In genomic region chr12:130198663-130199060, GRCh38 we compare ENCODE assay signal across 18 cellular contexts. TPM values are rescaled to one million over a fixed set of nuclear protein-coding genes. Genes with fewer than 3 reads are reported as not detected.
DNase-seq lines count a peak whose midpoint lies in the region; ATAC-seq and TF ChIP-seq lines count a peak whose summit lies in the region.
"Had no signal": no experiment of that assay in that cellular context is flagged by ENCODE, and none has a peak within 500 bp of the region (broad histone marks: within the 10 kb centered on the region; RNA-seq: fewer than 3 reads in every experiment).

No MANE protein-coding gene starts in this region.

- H3K4me1 Mint-ChIP-seq in osteocyte (ENCODE audit: unreplicated experiment) (no peaks in the 10 kb centered on the region), type B pancreatic cell (ENCODE audit: unreplicated experiment) (peaks cover 7% of the 10 kb centered on the region)
- no peaks in the 10 kb centered on the region for H3K4me1 Mint-ChIP-seq in activated CD8-positive, alpha-beta T cell treated with anti-CD3 and anti-CD28 coated beads for 36 hours (ENCODE audit: low read depth)
- H3K4me1 Mint-ChIP-seq: CD4-positive, alpha-beta memory T cell had no signal

- DNase-seq in islet precursor cell: peak; percentile 47
- DNase-seq in osteocyte (ENCODE audit: extremely low spot score, unreplicated experiment): peak; percentile 73
- DNase-seq in type B pancreatic cell (ENCODE audit: extremely low spot score, unreplicated experiment): peak; percentile 16
- no peak for DNase-seq in activated CD8-positive, alpha-beta T cell treated with anti-CD3 and anti-CD28 coated beads for 36 hours
- DNase-seq in stimulated activated CD8-positive, alpha-beta memory T cell treated with anti-CD3 and anti-CD28 coated beads, Interleukin-4, amount 100 ng/mL, for 48 hours: no peak
- DNase-seq: Calu3; CD4-positive, alpha-beta memory T cell; COR-L47; DMS53; DMS79 treated with DMSO at 0.1 percent for 48 hours; GF-D8; GM23248; H7; HCEC 1CT had no signal

- intact Hi-C loops in activated CD8-positive, alpha-beta T cell treated with anti-CD3 and anti-CD28 coated beads for 36 hours (cut with micrococcal nuclease): no loop called here

- H3K9me3 Mint-ChIP-seq in osteocyte (ENCODE audit: unreplicated experiment): peaks cover 17% of the 10 kb centered on the region
- no peaks in the 10 kb centered on the region for H3K9me3 Mint-ChIP-seq in type B pancreatic cell
- no peaks in the 10 kb centered on the region for H3K9me3 Mint-ChIP-seq in activated CD8-positive, alpha-beta T cell treated with anti-CD3 and anti-CD28 coated beads for 36 hours

- no peak for ATAC-seq in GM18858 (IDR thresholded peaks at IDR 0.05; ENCODE audit: unreplicated experiment)
- ATAC-seq in activated CD8-positive, alpha-beta T cell treated with anti-CD3 and anti-CD28 coated beads for 36 hours: no peak

- no peaks in the 10 kb centered on the region for H3K36me3 Mint-ChIP-seq in osteocyte (ENCODE audit: unreplicated experiment)
- H3K36me3 Mint-ChIP-seq in type B pancreatic cell: peaks cover 2% of the 10 kb centered on the region
- no peaks in the 10 kb centered on the region for H3K36me3 Mint-ChIP-seq in activated CD8-positive, alpha-beta T cell treated with anti-CD3 and anti-CD28 coated beads for 36 hours (ENCODE audit: low read depth)
- H3K36me3 Mint-ChIP-seq: CD4-positive, alpha-beta memory T cell had no signal

- TF ChIP-seq CTCF in osteocyte (IDR thresholded peaks at IDR 0.05): no peak
- no peak for TF ChIP-seq CTCF in type B pancreatic cell (conservative IDR thresholded peaks at IDR 0.05)
- TF ChIP-seq CTCF in activated CD8-positive, alpha-beta T cell treated with anti-CD3 and anti-CD28 coated beads for 36 hours (IDR thresholded peaks at IDR 0.05): no peak

- H3K27me3 Mint-ChIP-seq in osteocyte (ENCODE audit: unreplicated experiment) (no peaks in the 10 kb centered on the region), type B pancreatic cell (peaks cover 10% of the 10 kb centered on the region)
- H3K27me3 Mint-ChIP-seq in activated CD8-positive, alpha-beta T cell treated with anti-CD3 and anti-CD28 coated beads for 36 hours: no peaks in the 10 kb centered on the region
- H3K27me3 Mint-ChIP-seq: CD4-positive, alpha-beta memory T cell had no signal

- POLR2A ChIA-PET in activated CD8-positive, alpha-beta T cell treated with anti-CD3 and anti-CD28 coated beads for 36 hours (lab: Charles Lee): no interaction called here

- H3K4me3 Mint-ChIP-seq in osteocyte (ENCODE audit: unreplicated experiment): no peak overlapping the region
- H3K4me3 Mint-ChIP-seq in type B pancreatic cell: no peak overlapping the region
- H3K4me3 Mint-ChIP-seq in activated CD8-positive, alpha-beta T cell treated with anti-CD3 and anti-CD28 coated beads for 36 hours: no peak overlapping the region
- H3K4me3 Mint-ChIP-seq: CD4-positive, alpha-beta memory T cell had no signal

- CTCF ChIA-PET in activated CD8-positive, alpha-beta T cell treated with anti-CD3 and anti-CD28 coated beads for 36 hours (lab: Charles Lee): no interaction called here

- H3K27ac Mint-ChIP-seq in osteocyte (ENCODE audit: unreplicated experiment) (no peak overlapping the region), type B pancreatic cell (no peak overlapping the region)
- no peak overlapping the region for H3K27ac Mint-ChIP-seq in activated CD8-positive, alpha-beta T cell treated with anti-CD3 and anti-CD28 coated beads for 36 hours
- H3K27ac Mint-ChIP-seq: CD4-positive, alpha-beta memory T cell had no signal

RNA-seq across cellular contexts. Expression of gene FZD10, which starts 36.4 kb away (rescaled TPM):
- total RNA-seq in osteocyte (not detected in 2 replicates), type B pancreatic cell (ENCODE audit: low replicate concordance) (7.5 and 17.7 TPM in 2 replicates)
- total RNA-seq in activated CD8-positive, alpha-beta T cell treated with anti-CD3 and anti-CD28 coated beads for 36 hours: not detected
- total RNA-seq: A172; A673; Calu3; CD4-positive, alpha-beta memory T cell; G401; GM23248 had no signal

Comparison
In these comparisons a context has a peak if more than half of its experiments do, and no peak if none do; other contexts are left out.
1. DNase-seq: peak in islet precursor cell (single experiment), osteocyte (single experiment) and type B pancreatic cell (single experiment); none in activated CD8-positive, alpha-beta T cell treated with anti-CD3 and anti-CD28 coated beads for 36 hours (single experiment) and stimulated activated CD8-positive, alpha-beta memory T cell treated with anti-CD3 and anti-CD28 coated beads, Interleukin-4, amount 100 ng/mL, for 48 hours (single experiment).